Comparison of ENCODE assay signal across 25 cellular contexts in the genomic region with DNA sequence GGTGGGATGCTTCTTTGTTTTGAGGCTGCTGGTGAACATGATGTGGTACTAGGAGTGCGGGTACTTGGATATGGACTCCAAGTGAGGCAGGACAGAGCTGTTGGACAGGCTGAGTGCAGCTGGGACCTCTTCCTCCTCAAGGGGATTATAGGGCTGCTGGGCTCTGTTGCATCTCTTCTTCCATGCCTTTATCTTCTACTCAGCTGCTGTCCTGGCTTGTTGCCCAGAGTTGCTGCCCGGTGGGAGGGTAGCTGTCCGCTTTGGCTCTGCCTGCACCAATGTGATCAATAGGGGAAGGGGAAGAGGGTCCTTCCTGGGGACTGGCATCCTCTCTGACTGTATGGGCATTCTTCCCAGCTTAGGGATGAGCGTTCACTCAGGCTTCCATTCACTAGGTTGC.
"Had no signal": no experiment of that assay in that cellular context is flagged by ENCODE, and none has a peak within 500 bp of the region (broad histone marks: within the 10 kb centered on the region; RNA-seq: fewer than 3 reads in every experiment).

No MANE protein-coding gene starts in this region.

- ATAC-seq: activated CD4-positive, alpha-beta T cell treated with anti-CD3 and anti-CD28 coated beads for 36 hours; activated CD8-positive, alpha-beta T cell treated with anti-CD3 and anti-CD28 coated beads, Interleukin-2, amount 10 ng/mL, durations not matched to agents 7 days and 5 days; activated T-cell treated with anti-CD3 and anti-CD28 coated beads, Interleukin-2, amount 50 U/mL, for 72 hours; left lung; lower lobe of right lung; natural killer cell; right cardiac atrium had no signal

- H3K36me3 ChIP-seq: ascending aorta, cardiac muscle cell, colonic mucosa, esophagus squamous epithelium, left lung, lower lobe of right lung, neural progenitor cell, suprapubic skin, tibial nerve had no signal

- DNase-seq: activated CD4-positive, alpha-beta T cell treated with anti-CD3 and anti-CD28 coated beads for 36 hours; activated CD4-positive, CD25-positive, alpha-beta regulatory T cell; activated CD8-positive, alpha-beta T cell treated with anti-CD3 and anti-CD28 coated beads, Interleukin-2, amount 10 ng/mL, durations not matched to agents 7 days and 5 days; activated naive CD4-positive, alpha-beta T cell; activated T-cell treated with anti-CD3 and anti-CD28 coated beads for 4 hours; activated T-cell treated with anti-CD3 and anti-CD28 coated beads, Interleukin-2, amount 50 U/mL, for 72 hours; cerebellar nuclear complex; colonic mucosa; effector CD8-positive, alpha-beta T cell; esophagus squamous epithelium; foreskin melanocyte; kidney glomerular epithelial cell; lower lobe of right lung; mesenchymal stem cell; natural killer cell; right cardiac atrium; stimulated activated CD4-positive, alpha-beta T cell treated with anti-CD3 and anti-CD28 coated beads, Interleukin-15, amount 100 ng/mL, for 24 hours; stimulated activated CD4-positive, alpha-beta T cell treated with anti-CD3 and anti-CD28 coated beads, Interleukin-2, amount 100 ng/mL, for 24 hours; stimulated activated naive CD4-positive, alpha-beta T cell had no signal

- H3K27ac ChIP-seq: ascending aorta, cardiac muscle cell, colonic mucosa, esophagus squamous epithelium, left lung, lower lobe of right lung, neural progenitor cell, suprapubic skin, tibial nerve had no signal

- H3K4me3 ChIP-seq: ascending aorta, cardiac muscle cell, colonic mucosa, esophagus squamous epithelium, left lung, lower lobe of right lung, neural progenitor cell, suprapubic skin, tibial nerve had no signal

- H3K9me3 ChIP-seq: ascending aorta, colonic mucosa, esophagus squamous epithelium, left lung, lower lobe of right lung, tibial nerve had no signal

- H3K27me3 ChIP-seq: ascending aorta, cardiac muscle cell, colonic mucosa, esophagus squamous epithelium, left lung, neural progenitor cell, suprapubic skin, tibial nerve had no signal

- H3K4me1 ChIP-seq: ascending aorta, colonic mucosa, esophagus squamous epithelium, left lung, lower lobe of right lung, neural progenitor cell, suprapubic skin, tibial nerve had no signal
